Comparison of ENCODE assay signal across 25 cellular contexts in the genomic region with DNA sequence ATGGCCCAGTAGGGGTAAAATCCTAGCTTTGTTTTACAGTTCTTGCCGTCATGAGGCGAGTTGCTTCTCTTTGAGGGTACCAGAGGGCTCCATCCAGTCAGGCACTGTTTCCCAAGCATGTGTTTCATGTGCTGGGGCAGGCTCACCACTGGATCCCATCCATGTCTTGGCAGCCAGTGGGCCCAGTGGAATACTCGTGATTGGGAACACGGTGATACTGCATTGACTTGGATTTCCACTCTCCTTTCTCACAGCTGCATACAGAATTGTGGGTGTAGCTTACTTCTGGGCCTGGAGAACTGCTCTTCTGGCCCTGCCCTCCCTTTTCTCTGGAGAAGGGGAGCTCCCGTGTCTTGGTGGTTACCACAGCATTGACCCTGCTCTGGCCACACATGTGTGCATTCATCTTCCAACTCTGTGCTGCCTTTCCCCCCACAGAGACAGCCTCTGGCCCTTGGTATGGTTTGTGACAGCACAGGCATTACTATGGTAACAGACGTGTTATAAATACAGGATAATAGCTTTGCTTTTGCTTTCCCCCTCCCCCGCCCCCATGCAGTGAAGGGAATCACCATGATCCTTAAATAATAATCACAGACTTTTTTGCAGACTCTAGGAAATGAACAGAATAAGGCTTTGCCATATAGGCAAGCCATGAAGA. TPM values are rescaled to one million over a fixed set of nuclear protein-coding genes. Genes with fewer than 3 reads are reported as not detected.
A peak's percentile ranks its signal among the peaks of the same experiment; 100 is the strongest.
DNase-seq lines count a peak whose midpoint lies in the region; ATAC-seq and TF ChIP-seq lines count a peak whose summit lies in the region.
"Had no signal": no experiment of that assay in that cellular context is flagged by ENCODE, and none has a peak within 500 bp of the region (broad histone marks: within the 10 kb centered on the region; RNA-seq: fewer than 3 reads in every experiment).

No MANE protein-coding gene starts in this region.

- TF ChIP-seq EP300 in neural cell (conservative IDR thresholded peaks at IDR 0.05; ENCODE audit: poor library complexity, severe bottlenecking), result peak; percentile 77

- H3K27ac ChIP-seq in neural cell (ENCODE audit: low read length) (peak overlapping the region; percentile 85), aorta (ENCODE audit: low read depth in 1 of 2, low read length in 2 of 2) (no peak overlapping the region)
- H3K27ac ChIP-seq: adrenal gland, cardiac muscle cell, neutrophil, SJSA1 had no signal

- peak; percentile 97 for ATAC-seq in Right ventricle myocardium inferior
- ATAC-seq in Right ventricle myocardium superior (ENCODE audit: poor library complexity), result peak; percentile 95
- peak; percentile 88 for ATAC-seq in aorta (ENCODE audit: low FRiP score)
- ATAC-seq in GM21390 (IDR thresholded peaks at IDR 0.05; ENCODE audit: unreplicated experiment), result no peak
- ATAC-seq: T-helper 17 cell had no signal

- peak; percentile 29 for TF ChIP-seq RAD21 in neural cell (conservative IDR thresholded peaks at IDR 0.05)

- H3K9ac ChIP-seq in neural cell (ENCODE audit: low read length), result peak overlapping the region; percentile 37

- no peaks in the 10 kb centered on the region for H3K27me3 ChIP-seq in neural cell (ENCODE audit: insufficient read depth, low read depth, low read length)
- no peaks in the 10 kb centered on the region for H3K27me3 ChIP-seq in aorta (ENCODE audit: control insufficient read depth in 1 of 2, insufficient read depth in 2 of 2, low read length in 1 of 2)
- H3K27me3 ChIP-seq: adrenal gland, BE2C, cardiac muscle cell, neutrophil, SJSA1 had no signal

- intact Hi-C loops in Right ventricle myocardium inferior (cut with DNase I) (no loop called here), cardiac septum (cut with DNase I) (no loop called here), Right ventricle myocardium superior (cut with DNase I) (no loop called here), aorta (cut with DNase I) (no loop called here)

- H3F3A ChIP-seq in neural cell (ENCODE audit: insufficient read depth, low read length, poor library complexity, severe bottlenecking), result peaks cover 7% of the 10 kb centered on the region

- H4K20me1 ChIP-seq in neural cell (ENCODE audit: insufficient read depth), result no peaks in the 10 kb centered on the region

- TF ChIP-seq CTCF in neural cell (IDR thresholded peaks at IDR 0.05; ENCODE audit: poor library complexity, severe bottlenecking), result no peak

- H3K36me3 ChIP-seq in neural cell (ENCODE audit: insufficient read depth, low read length), result peaks cover 17% of the 10 kb centered on the region
- H3K36me3 ChIP-seq in aorta (ENCODE audit: control insufficient read depth in 1 of 2, insufficient read depth in 2 of 2, low read length in 1 of 2), result no peaks in the 10 kb centered on the region
- H3K36me3 ChIP-seq: adrenal gland, neutrophil, SJSA1 had no signal

- H3K9me3 ChIP-seq in neural cell (ENCODE audit: low read length) (peaks cover 9% of the 10 kb centered on the region), aorta (ENCODE audit: control insufficient read depth, low read length) (no peaks in the 10 kb centered on the region)
- H3K9me3 ChIP-seq: adrenal gland, BE2C, neutrophil, SJSA1 had no signal

- H3K4me1 ChIP-seq in aorta (ENCODE audit: control insufficient read depth in 1 of 2, insufficient read depth in 2 of 2, low read length in 2 of 2), result peaks cover 0 to 2% of the 10 kb centered on the region in 2 donors
- H3K4me1 ChIP-seq: SJSA1 had no signal

- peak overlapping the region; percentile 41 for H3K4me2 ChIP-seq in neural cell (ENCODE audit: low read length)

- H3K79me2 ChIP-seq in neural cell (replicated peaks; ENCODE audit: insufficient read depth, low read length), result peaks cover 32% of the 10 kb centered on the region

- H2AFZ ChIP-seq in neural cell (ENCODE audit: low read depth, low read length), result no peak overlapping the region

- WGBS in aorta, 2 donors, result 34 to 38% methylated on average over 7 of the region's 7 CpGs

- H3K4me3 ChIP-seq in neural cell (ENCODE audit: low read length) (peak overlapping the region; percentile 53), aorta (ENCODE audit: low read length in 2 of 2) (no peak overlapping the region)
- H3K4me3 ChIP-seq: adrenal gland, cardiac muscle cell, SJSA1 had no signal

- DNase-seq in Right ventricle myocardium inferior (ENCODE audit: missing footprints) (peak; percentile 76), cardiac septum (ENCODE audit: low spot score) (no peak), Right ventricle myocardium superior (peak; percentile 89), aorta (peak; percentile 63 to 78), mucosa of gallbladder (ENCODE audit: low spot score) (no peak), GDM1 (lab: John Stamatoyannopoulos, UW) (no peak)
- DNase-seq: activated CD4-positive, alpha-beta T cell treated with anti-CD3 and anti-CD28 coated beads, Interleukin-2, amount 50 U/mL, for 1 hour; activated CD8-positive, alpha-beta memory T cell treated with anti-CD3 and anti-CD28 coated beads, Interleukin-2, amount 50 U/mL, for 48 hours; activated gamma-delta T cell treated with Interleukin-2 at 50 U/mL for 16 hours; adrenal gland; BE2C; DMS79 treated with DMSO at 0.1 percent for 48 hours; foreskin melanocyte; Karpas-422; NCI-H1048; NCI-H526; OCI-M1; stimulated activated CD8-positive, alpha-beta memory T cell treated with anti-CD3 and anti-CD28 coated beads, Interleukin-4, amount 100 ng/mL, for 48 hours; T-helper 17 cell had no signal

- no peaks in the 10 kb centered on the region for H3K9me2 ChIP-seq in neural cell (ENCODE audit: insufficient read depth, low read length)

TF ChIP-seq in neural cell, 6 proteins besides CTCF, POLR2A, EP300 and RAD21:
- TF ChIP-seq POLR2AphosphoS5 (IDR thresholded peaks at IDR 0.05) (peak; percentile 62), MXI1 (conservative IDR thresholded peaks at IDR 0.05; ENCODE audit: poor library complexity, severe bottlenecking) (peak; percentile 17), REST (IDR thresholded peaks at IDR 0.05; ENCODE audit: borderline replicate concordance) (peak; percentile 62), EZH2 (IDR thresholded peaks at IDR 0.05; ENCODE audit: borderline replicate concordance, insufficient read depth, low read length, poor library complexity, severe bottlenecking) (no peak), TAF1 (IDR thresholded peaks at IDR 0.05; ENCODE audit: low read depth) (no peak), SMC3 (conservative IDR thresholded peaks at IDR 0.05; ENCODE audit: poor library complexity) (no peak)

RNA-seq across cellular contexts. Expression of gene SOBP, which starts 21.6 kb away (rescaled TPM):
- total RNA-seq in Right ventricle myocardium inferior, result 16.4 TPM
- 28.7 TPM for total RNA-seq in cardiac septum
- 15.6 TPM for total RNA-seq in Right ventricle myocardium superior
- polyA plus RNA-seq in neural cell, result 16.4 and 21.6 TPM in 2 replicates
- 47.5 and 60.7 TPM in 2 replicates for polyA minus RNA-seq in neural cell
- 10 to 100 TPM; 18.6 to 20.2 TPM for total RNA-seq in aorta
- polyA plus RNA-seq in aorta, result 1 to 10 TPM; 8.2 to 9.0 TPM
- 11.0 TPM for total RNA-seq in mucosa of gallbladder
- total RNA-seq: A172 had no signal

RNA-seq across cellular contexts. Expression of gene PDSS2, which starts 52.2 kb away (rescaled TPM):
- 15.6 TPM for total RNA-seq in Right ventricle myocardium inferior
- 16.8 TPM for total RNA-seq in cardiac septum
- 15.6 TPM for total RNA-seq in Right ventricle myocardium superior
- 4.6 and 5.0 TPM in 2 replicates for polyA plus RNA-seq in neural cell
- polyA minus RNA-seq in neural cell, result 8.3 and 10.4 TPM in 2 replicates
- 10 to 100 TPM in 1 of 2 donors, 1 to 10 TPM in 1; 9.9 to 12.9 TPM for total RNA-seq in aorta
- polyA plus RNA-seq in aorta, result 1 to 10 TPM; 5.3 to 8.1 TPM
- total RNA-seq in mucosa of gallbladder, result 17.7 TPM

Comparison
In these comparisons a context has a peak if more than half of its experiments do, and no peak if none do; other contexts are left out.
1. DNase-seq: peak in Right ventricle myocardium inferior (single experiment), Right ventricle myocardium superior (single experiment) and aorta (2 of 2); none in cardiac septum (single experiment), mucosa of gallbladder (single experiment) and GDM1 (single experiment).